ENCODE assay signal across 7 cellular contexts in the genomic region with DNA sequence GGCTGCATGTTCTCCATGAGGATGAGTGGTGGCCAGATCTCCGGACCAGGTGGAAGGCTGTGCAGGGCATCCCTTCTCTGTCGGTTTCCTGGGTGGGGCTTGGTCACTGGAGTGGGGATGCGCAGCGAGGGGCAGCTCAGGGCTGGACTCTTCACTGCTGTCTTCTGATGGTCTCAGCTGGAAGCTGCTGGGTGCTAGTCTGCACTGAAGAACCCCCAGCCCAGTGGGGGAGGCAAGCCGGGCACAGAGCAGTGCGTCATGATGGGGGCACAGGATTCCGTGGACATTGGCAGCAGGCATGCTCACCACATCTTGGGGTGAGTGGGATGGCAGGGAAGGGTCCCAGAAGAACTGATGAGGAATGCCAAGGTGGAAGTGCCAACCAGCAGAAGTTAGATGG.
"Had no signal": no experiment of that assay in that cellular context is flagged by ENCODE, and none has a peak within 500 bp of the region (broad histone marks: within the 10 kb centered on the region; RNA-seq: fewer than 3 reads in every experiment).

No MANE protein-coding gene starts in this region.

- H3K27ac ChIP-seq: cardiac muscle cell, tibial artery had no signal

- H3K4me3 ChIP-seq: cardiac muscle cell, tibial artery had no signal

- H3K36me3 ChIP-seq: cardiac muscle cell, tibial artery had no signal

- H3K9me3 ChIP-seq: tibial artery had no signal

- DNase-seq: activated CD4-positive, alpha-beta memory T cell treated with anti-CD3 and anti-CD28 coated beads for 36 hours; activated T-cell treated with anti-CD3 and anti-CD28 coated beads, Interleukin-2, amount 50 U/mL, for 48 hours; kidney glomerular epithelial cell; stimulated activated CD4-positive, alpha-beta T cell treated with anti-CD3 and anti-CD28 coated beads, Interleukin-2, amount 100 ng/mL, for 48 hours; stimulated activated CD8-positive, alpha-beta memory T cell treated with anti-CD3 and anti-CD28 coated beads, Interleukin-4, amount 100 ng/mL, for 48 hours; tibial artery had no signal

- H3K27me3 ChIP-seq: cardiac muscle cell, tibial artery had no signal
